In the genomic region with DNA sequence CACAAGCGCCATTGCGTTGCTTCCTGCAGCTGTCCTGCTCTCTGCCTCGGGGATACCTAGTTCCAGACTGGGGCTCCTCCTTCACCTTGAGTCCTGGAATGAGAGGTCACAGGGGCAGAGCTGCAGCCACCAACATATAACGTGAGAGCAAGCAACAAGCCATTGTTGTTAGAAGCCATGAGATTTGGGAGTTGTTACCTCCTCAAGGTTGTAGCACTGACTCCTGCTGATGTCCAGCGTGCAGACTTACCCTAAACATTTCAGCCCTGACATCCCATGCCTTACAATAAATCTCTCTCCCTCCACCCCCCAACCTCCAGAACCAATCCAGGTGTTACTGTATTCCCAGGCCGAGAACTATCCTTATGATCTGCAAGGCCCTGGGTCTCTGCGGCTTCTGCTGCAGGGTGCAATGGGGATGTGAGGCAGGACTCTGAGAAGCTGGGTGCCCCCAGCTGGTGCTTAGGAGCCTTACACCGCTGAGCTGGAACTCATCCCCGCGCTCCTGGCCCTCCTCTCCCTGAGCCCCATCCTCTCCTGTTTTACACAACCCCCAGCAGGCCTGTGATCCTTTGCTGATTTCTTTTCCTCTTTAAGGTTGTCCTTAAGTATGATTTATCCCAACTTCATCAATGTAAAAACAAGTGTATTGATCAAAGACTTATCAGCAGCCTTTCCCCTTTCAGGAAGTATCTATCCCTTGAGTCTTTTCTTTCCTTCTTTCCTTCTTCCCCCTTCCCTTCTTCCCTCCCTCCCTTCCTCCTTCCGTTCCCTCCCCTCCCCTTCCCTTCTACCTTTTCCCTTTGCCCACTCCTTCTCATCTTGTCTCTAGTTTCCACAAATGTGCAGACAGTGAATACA, we compare ENCODE assay signal across 10 cellular contexts.
DNase-seq lines count a peak whose midpoint lies in the region; ATAC-seq, FAIRE-seq and TF ChIP-seq lines count a peak whose summit lies in the region.
"Had no signal": no experiment of that assay in that cellular context is flagged by ENCODE, and none has a peak within 500 bp of the region (broad histone marks: within the 10 kb centered on the region; RNA-seq: fewer than 3 reads in every experiment).

No MANE protein-coding gene starts in this region.

- intact Hi-C loops in kidney (cut with DNase I) = no loop called here

- H3K4me1 ChIP-seq in HAP-1 = peaks cover 3% of the 10 kb centered on the region
- H3K4me1 ChIP-seq in keratinocyte (ENCODE audit: control insufficient read depth, extremely low read depth, insufficient read depth, low read length) = no peaks in the 10 kb centered on the region
- H3K4me1 ChIP-seq in kidney (ENCODE audit: control insufficient read depth in 1 of 2, insufficient read depth in 1 of 2, low read depth in 1 of 2, low read length in 2 of 2) = no peaks in the 10 kb centered on the region

- H3K9ac ChIP-seq in keratinocyte (ENCODE audit: control insufficient read depth, extremely low read depth, insufficient read depth, low read length) (no peak overlapping the region), kidney (ENCODE audit: low read length in 2 of 2) (no peak overlapping the region)

- H3K4me2 ChIP-seq in keratinocyte (ENCODE audit: control insufficient read depth, extremely low read depth, insufficient read depth, low read depth, low read length) = no peak overlapping the region

- H3K4me3 ChIP-seq in HAP-1 = no peak overlapping the region
- H3K4me3 ChIP-seq in keratinocyte (ENCODE audit: control insufficient read depth in 2 of 3, extremely low read depth in 1 of 3, insufficient read depth in 2 of 3, low read depth in 1 of 3, low read length in 3 of 3) = no peak overlapping the region
- no peak overlapping the region for H3K4me3 ChIP-seq in kidney (ENCODE audit: low read length in 2 of 2)

- H3K9me1 ChIP-seq in keratinocyte (ENCODE audit: control insufficient read depth, extremely low read depth, insufficient read depth, low read length) = no peaks in the 10 kb centered on the region

- H2AFZ ChIP-seq in keratinocyte (ENCODE audit: control insufficient read depth, low read length) = no peak overlapping the region

- H3K27ac ChIP-seq in keratinocyte (ENCODE audit: control insufficient read depth, insufficient read depth, low read length) (no peak overlapping the region), kidney (ENCODE audit: low read depth in 2 of 2, low read length in 2 of 2) (no peak overlapping the region)

- FAIRE-seq in keratinocyte (lab: Jason Lieb, UNC) (no peak), kidney (lab: Jason Lieb, UNC) (no peak)
- FAIRE-seq: GM18507 had no signal

- dilution Hi-C loops in keratinocyte (cut with MboI; ENCODE audit: extremely low pct_ligation_motif_present, low sequenced_read_pairs) = no loop called here

- H3K79me2 ChIP-seq in keratinocyte (ENCODE audit: control insufficient read depth, insufficient read depth, low read length) = no peaks in the 10 kb centered on the region

- no peaks in the 10 kb centered on the region for H3K36me3 ChIP-seq in HAP-1 (replicated peaks)
- no peaks in the 10 kb centered on the region for H3K36me3 ChIP-seq in keratinocyte (ENCODE audit: control insufficient read depth in 2 of 2, extremely low read depth in 1 of 2, insufficient read depth in 2 of 2, low read length in 2 of 2)
- no peaks in the 10 kb centered on the region for H3K36me3 ChIP-seq in kidney (ENCODE audit: control insufficient read depth in 1 of 2, insufficient read depth in 2 of 2, low read length in 2 of 2)

- DNase-seq in AG08395 (ENCODE audit: low spot score) (peak; percentile 34), HAP-1 (ENCODE audit: low spot score in 2 of 2) (peak; percentile 34 to 70), astrocyte of the hippocampus (ENCODE audit: low read depth, low spot score) (peak; percentile 76), keratinocyte (ENCODE audit: low read depth, low spot score) (no peak), NCI-H2171 treated with DMSO at 0.1 percent for 48 hours (lab: John Stamatoyannopoulos, UW) (no peak), kidney (no peak)
- DNase-seq in effector CD8-positive, alpha-beta T cell (lab: John Stamatoyannopoulos, UW) = no peak
- DNase-seq: NCI-H1092 treated with DMSO at 0.1 percent for 48 hours had no signal

- no peak for ATAC-seq in HG02798 (IDR thresholded peaks at IDR 0.05; ENCODE audit: poor library complexity, unreplicated experiment)

- no peaks in the 10 kb centered on the region for H4K20me1 ChIP-seq in keratinocyte (ENCODE audit: control insufficient read depth, extremely low read depth, insufficient read depth, low read length)

- in situ Hi-C loops in HAP-1 (cut with MboI; ENCODE audit: low sequenced_read_pairs) = no loop called here

- TF ChIP-seq CTCF in keratinocyte (optimal IDR thresholded peaks at IDR 0.05 in 1 of 3, IDR thresholded peaks at IDR 0.05 in 1 of 3, conservative IDR thresholded peaks at IDR 0.05 in 1 of 3; ENCODE audit: extremely low read depth in 1 of 3, insufficient read depth in 2 of 3, low read length in 3 of 3) (peak in 2 of 3 experiments; percentile 20 to 45), kidney (IDR thresholded peaks at IDR 0.05; ENCODE audit: borderline replicate concordance, extremely low read depth, insufficient read depth) (no peak)

- H3K9me3 ChIP-seq in HAP-1 = no peaks in the 10 kb centered on the region; the same call in 1 of the 2 replicates
- H3K9me3 ChIP-seq in keratinocyte (ENCODE audit: control insufficient read depth, low read depth, low read length) = no peaks in the 10 kb centered on the region
- H3K9me3 ChIP-seq in kidney (ENCODE audit: control insufficient read depth in 1 of 2, low read length in 2 of 2) = no peaks in the 10 kb centered on the region

- H3K27me3 ChIP-seq in HAP-1 (ENCODE audit: low read depth) (no peaks in the 10 kb centered on the region), keratinocyte (ENCODE audit: control insufficient read depth, extremely low read depth, insufficient read depth, low read length) (no peaks in the 10 kb centered on the region)

Comparison
In these comparisons a context has a peak if more than half of its experiments do, and no peak if none do; other contexts are left out.
1. DNase-seq: peak in AG08395 (single experiment), HAP-1 (2 of 2) and astrocyte of the hippocampus (single experiment); none in keratinocyte (single experiment), NCI-H2171 treated with DMSO at 0.1 percent for 48 hours (single experiment), effector CD8-positive, alpha-beta T cell (single experiment) and kidney (single experiment).